Comparison of ENCODE assay signal across 22 cellular contexts in genomic region chr3:74370342-74370741, GRCh38.
A peak's percentile ranks its signal among the peaks of the same experiment; 100 is the strongest.
DNase-seq lines count a peak whose midpoint lies in the region; ATAC-seq and TF ChIP-seq lines count a peak whose summit lies in the region.
"Had no signal": no experiment of that assay in that cellular context is flagged by ENCODE, and none has a peak within 500 bp of the region (broad histone marks: within the 10 kb centered on the region; RNA-seq: fewer than 3 reads in every experiment).

No MANE protein-coding gene starts in this region.

- intact Hi-C loops in left ventricle myocardium superior (cut with micrococcal nuclease), result no loop called here

- no peak for TF ChIP-seq EP300 in SK-N-SH (IDR thresholded peaks at IDR 0.05; ENCODE audit: borderline replicate concordance in 1 of 2, low read depth in 1 of 2, low read length in 1 of 2)

- TF ChIP-seq RAD21 in SK-N-SH (IDR thresholded peaks at IDR 0.05; ENCODE audit: low read length), result no peak

- no peaks in the 10 kb centered on the region for H3K27me3 ChIP-seq in SK-N-SH (ENCODE audit: insufficient read depth)
- H3K27me3 ChIP-seq: BE2C, BLaER1 had no signal

- no peak overlapping the region for H2AFZ ChIP-seq in SK-N-SH (ENCODE audit: low read depth)

- H3K9me3 ChIP-seq in SK-N-SH, result no peaks in the 10 kb centered on the region
- H3K9me3 ChIP-seq: BE2C, BLaER1 had no signal

- no peak overlapping the region for H3K4me2 ChIP-seq in SK-N-SH
- H3K4me2 ChIP-seq: BLaER1 had no signal

- H3K9ac ChIP-seq in SK-N-SH, result no peak overlapping the region
- H3K9ac ChIP-seq: BLaER1 had no signal

- no peaks in the 10 kb centered on the region for H3F3A ChIP-seq in SK-N-SH (replicated peaks; ENCODE audit: insufficient read depth)

- H3K79me2 ChIP-seq in SK-N-SH (ENCODE audit: insufficient read depth), result no peaks in the 10 kb centered on the region

- 45% methylated on average over 2 of the region's 2 CpGs for WGBS in SK-N-SH (ENCODE audit: low lambda C conversion rate)

- ATAC-seq in left ventricle myocardium superior, result no peak
- ATAC-seq: GM12878 had no signal

- no peak for TF ChIP-seq CTCF in SK-N-SH (IDR thresholded peaks at IDR 0.05)

- peaks cover 0 to 4% of the 10 kb centered on the region in 2 experiments for H3K36me3 ChIP-seq in SK-N-SH (replicated peaks in 1 of 2; ENCODE audit: control insufficient read depth in 1 of 2, insufficient read depth in 2 of 2, low read length in 1 of 2)
- H3K36me3 ChIP-seq: BE2C, BLaER1 had no signal

- CTCF ChIA-PET in SK-N-SH (lab: Yijun Ruan, JAX), result interaction anchor here (0.8 kb wide), 1 partner anchor 26 kb away, joined by 3 read pairs; no protein-coding TSS in a partner anchor

- H4K20me1 ChIP-seq in SK-N-SH (ENCODE audit: insufficient read depth), result no peaks in the 10 kb centered on the region
- H4K20me1 ChIP-seq: BLaER1 had no signal

- POLR2A ChIA-PET in SK-N-SH (lab: Yijun Ruan, JAX), result no interaction called here

- H3K4me3 ChIP-seq in SK-N-SH (ENCODE audit: low read depth in 2 of 2, low read length in 1 of 2), result no peak overlapping the region
- H3K4me3 ChIP-seq: BLaER1, GM12878 had no signal

- DNase-seq in OCI-M1 (lab: John Stamatoyannopoulos, UW), result peak; percentile 28
- DNase-seq in SK-N-SH, result no peak
- DNase-seq in left ventricle myocardium superior, result no peak
- DNase-seq in activated naive CD4-positive, alpha-beta T cell treated with anti-CD3 and anti-CD28 coated beads, Interleukin-2, amount 50 U/mL, for 16 hours, result no peak
- no peak for DNase-seq in cerebellar nuclear complex (lab: John Stamatoyannopoulos, UW)
- DNase-seq: 8988T; ACHN; BE2C; C1 segment of cervical spinal cord; CD4-positive, alpha-beta memory T cell; CD4-positive, CD25-positive, alpha-beta regulatory T cell; CD8-positive, alpha-beta memory T cell; COR-L47; DMS 273 treated with DMSO at 0.1 percent for 48 hours; DMS153; DMS53; DMS79; DND-41; EL; GDM1 had no signal

- no peaks in the 10 kb centered on the region; a peak in 1 of 4 replicates for H3K4me1 ChIP-seq in SK-N-SH (ENCODE audit: control insufficient read depth in 1 of 2, insufficient read depth in 2 of 2, low read depth in 1 of 2, low read length in 1 of 2)
- H3K4me1 ChIP-seq: BE2C, BLaER1 had no signal

- H3K27ac ChIP-seq in SK-N-SH (ENCODE audit: low read depth in 2 of 2, low read length in 1 of 2), result no peak overlapping the region
- H3K27ac ChIP-seq: BLaER1 had no signal

- no peaks in the 10 kb centered on the region for H3K9me2 ChIP-seq in SK-N-SH

TF ChIP-seq in SK-N-SH, 30 proteins besides CTCF, POLR2A, EP300 and RAD21:
- TF ChIP-seq ELF1 (IDR thresholded peaks at IDR 0.05) (no peak), PBX3 (IDR thresholded peaks at IDR 0.05) (peak; percentile 17; the same call in 1 of the 2 replicates), TCF12 (IDR thresholded peaks at IDR 0.05) (peak; percentile 26; the same call in 1 of the 2 replicates), SMC3 (IDR thresholded peaks at IDR 0.05; ENCODE audit: low read depth, low read length) (no peak), EZH2phosphoT487 (IDR thresholded peaks at IDR 0.05; ENCODE audit: borderline replicate concordance, low read depth) (no peak), TEAD4 (IDR thresholded peaks at IDR 0.05; ENCODE audit: borderline replicate concordance, insufficient read depth) (no peak), USF1 (IDR thresholded peaks at IDR 0.05; ENCODE audit: borderline replicate concordance, low read depth) (no peak), USF2 (IDR thresholded peaks at IDR 0.05; ENCODE audit: borderline replicate concordance, low read depth, low read length) (no peak)
TF ChIP-seq in SK-N-SH: peak in this region for 2.
